In the genomic region with DNA sequence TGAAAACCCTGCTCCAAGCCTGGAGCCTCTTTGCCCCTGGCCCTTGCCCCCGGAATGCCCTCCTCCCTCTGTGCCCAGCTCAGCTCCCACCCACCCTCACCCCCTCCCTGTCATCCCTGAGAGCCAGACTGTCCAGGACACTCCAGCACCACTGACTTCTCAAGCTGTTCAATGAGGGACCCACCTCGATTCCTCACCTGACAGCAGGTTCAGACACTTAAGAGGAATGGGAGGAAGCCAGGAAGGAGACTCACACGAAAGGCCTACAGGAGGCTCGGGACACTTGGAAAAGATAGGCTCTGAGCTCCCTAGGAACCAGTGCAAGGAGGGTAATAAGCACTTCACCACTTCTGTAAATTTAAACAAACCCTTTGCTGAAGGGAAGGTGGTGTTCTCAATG, we compare ENCODE assay signal across 31 cellular contexts. TPM values are rescaled to one million over a fixed set of nuclear protein-coding genes. Genes with fewer than 3 reads are reported as not detected.
"Had no signal": no experiment of that assay in that cellular context is flagged by ENCODE, and none has a peak within 500 bp of the region (broad histone marks: within the 10 kb centered on the region; RNA-seq: fewer than 3 reads in every experiment).

No MANE protein-coding gene starts in this region.

- H3K27me3 Mint-ChIP-seq: activated CD4-positive, alpha-beta T cell treated with anti-CD3 and anti-CD28 coated beads, Interleukin-2, amount 10 ng/mL, durations not matched to agents 24 days and 14 days; activated naive CD4-positive, alpha-beta T cell treated with anti-CD3 and anti-CD28 coated beads, Interleukin-2, amount 50 U/mL, for 24 hours had no signal

- H3K9me3 ChIP-seq: Peyer's patch, SJCRH30, SK-N-SH had no signal

- H3K36me3 Mint-ChIP-seq: activated naive CD4-positive, alpha-beta T cell treated with anti-CD3 and anti-CD28 coated beads, Interleukin-2, amount 50 U/mL, for 24 hours; brain; WTC11 had no signal

- H3K4me3 ChIP-seq: Peyer's patch, SJCRH30 had no signal

- ATAC-seq: activated T-cell treated with anti-CD3 and anti-CD28 coated beads, Interleukin-2, amount 50 U/mL, for 72 hours; T-helper 17 cell; WTC11 had no signal

- H3K36me3 ChIP-seq: Peyer's patch, SJCRH30 had no signal

- H3K27ac Mint-ChIP-seq: activated CD4-positive, alpha-beta T cell treated with anti-CD3 and anti-CD28 coated beads, Interleukin-2, amount 10 ng/mL, durations not matched to agents 24 days and 14 days; activated naive CD4-positive, alpha-beta T cell treated with anti-CD3 and anti-CD28 coated beads, Interleukin-2, amount 50 U/mL, for 24 hours; activated T-cell treated with anti-CD3 and anti-CD28 coated beads, Interleukin-2, amount 50 U/mL, for 72 hours; activated T-helper 2 cell treated with anti-CD3 and anti-CD28 coated beads, Interferon-gamma antibody, Interleukin-2, Interleukin-4, amounts not matched to agents 10 μg/mL and 5 μg/mL and 100 μg/mL, durations not matched to agents 14 hours and 24 hours and 36 hours; brain; WTC11 had no signal

- H3K9ac ChIP-seq: KMS-11, SK-N-SH had no signal

- H3K4me3 Mint-ChIP-seq: activated CD4-positive, alpha-beta T cell treated with anti-CD3 and anti-CD28 coated beads, Interleukin-2, amount 10 ng/mL, durations not matched to agents 24 days and 14 days; activated naive CD4-positive, alpha-beta T cell treated with anti-CD3 and anti-CD28 coated beads, Interleukin-2, amount 50 U/mL, for 24 hours; activated T-cell treated with anti-CD3 and anti-CD28 coated beads, Interleukin-2, amount 50 U/mL, for 72 hours; brain; T-helper 17 cell; WTC11 had no signal

- H3K4me2 ChIP-seq: KMS-11, SK-N-SH had no signal

- H3K27me3 ChIP-seq: Peyer's patch, SJCRH30 had no signal

- H3K9me2 ChIP-seq: SK-N-SH had no signal

- H3K4me1 Mint-ChIP-seq: brain had no signal

- H3K9me3 Mint-ChIP-seq: activated CD4-positive, alpha-beta T cell treated with anti-CD3 and anti-CD28 coated beads, Interleukin-2, amount 10 ng/mL, durations not matched to agents 24 days and 14 days; activated naive CD4-positive, alpha-beta T cell treated with anti-CD3 and anti-CD28 coated beads, Interleukin-2, amount 50 U/mL, for 24 hours; activated T-cell treated with anti-CD3 and anti-CD28 coated beads, Interleukin-2, amount 50 U/mL, for 72 hours; activated T-helper 2 cell treated with anti-CD3 and anti-CD28 coated beads, Interferon-gamma antibody, Interleukin-2, Interleukin-4, amounts not matched to agents 10 μg/mL and 5 μg/mL and 100 μg/mL, durations not matched to agents 14 hours and 24 hours and 36 hours; WTC11 had no signal

- DNase-seq: activated CD4-positive, alpha-beta T cell treated with anti-CD3 and anti-CD28 coated beads for 1 hour; activated CD4-positive, alpha-beta T cell treated with anti-CD3 and anti-CD28 coated beads, Interleukin-2, amount 10 ng/mL, durations not matched to agents 24 days and 14 days; activated CD4-positive, alpha-beta T cell treated with anti-CD3 and anti-CD28 coated beads, Interleukin-2, amount 50 U/mL, for 48 hours; activated gamma-delta T cell treated with Interleukin-2 at 50 U/mL for 16 hours; activated T-cell treated with anti-CD3 and anti-CD28 coated beads for 4 hours; activated T-cell treated with anti-CD3 and anti-CD28 coated beads, Interleukin-2, amount 50 U/mL, for 72 hours; amygdala; NCI-H1105; NCI-H1436; NCI-H1694 treated with DMSO at 0.1 percent for 48 hours; NCI-H2029 treated with DMSO at 0.1 percent for 48 hours; NCI-H345; NCI-H510A; NCI-H526 treated with DMSO at 0.1 percent for 48 hours; NCI-H82; Peyer's patch; Right ventricle myocardium superior; SJCRH30; SK-N-SH; SW 1271; T-helper 17 cell; T-helper 9 cell had no signal

- H3K27ac ChIP-seq: KMS-11, Peyer's patch, RWPE1, SJCRH30 had no signal

RNA-seq across cellular contexts. Expression of a gene that starts 35.8 kb away (rescaled TPM):
- total RNA-seq: activated CD4-positive, alpha-beta T cell treated with anti-CD3 and anti-CD28 coated beads, Interleukin-2, amount 10 ng/mL, durations not matched to agents 24 days and 14 days; activated CD8-positive, alpha-beta memory T cell treated with anti-CD3 and anti-CD28 coated beads for 36 hours; activated T-cell treated with anti-CD3 and anti-CD28 coated beads, Interleukin-2, amount 50 U/mL, for 72 hours; activated T-helper 2 cell treated with anti-CD3 and anti-CD28 coated beads, Interferon-gamma antibody, Interleukin-2, Interleukin-4, amounts not matched to agents 10 μg/mL and 5 μg/mL and 100 μg/mL, durations not matched to agents 14 hours and 24 hours and 36 hours; astrocyte; MCF 10A; Right ventricle myocardium superior; WTC11 had no signal
- polyA plus RNA-seq: SK-N-SH had no signal
